Comparison of ENCODE assay signal across 26 cellular contexts in genomic region chr12:109721276-109721675, GRCh38. TPM values are rescaled to one million over a fixed set of nuclear protein-coding genes. Genes with fewer than 3 reads are reported as not detected.
DNase-seq lines count a peak whose midpoint lies in the region; ATAC-seq, FAIRE-seq and TF ChIP-seq lines count a peak whose summit lies in the region.
"Had no signal": no experiment of that assay in that cellular context is flagged by ENCODE, and none has a peak within 500 bp of the region (broad histone marks: within the 10 kb centered on the region; RNA-seq: fewer than 3 reads in every experiment).

No MANE protein-coding gene starts in this region.

- H3K27me3 ChIP-seq in cardiac muscle cell = no peaks in the 10 kb centered on the region
- H3K27me3 ChIP-seq in small intestine (ENCODE audit: control insufficient read depth in 2 of 2, insufficient read depth in 2 of 2, low read length in 2 of 2) = peaks cover 0 to 4% of the 10 kb centered on the region in 2 donors

- 31 to 67% (median 43%) methylated on average over 10 of the region's 10 CpGs for WGBS in small intestine, 3 donors

- H3K36me3 ChIP-seq in cardiac muscle cell (no peaks in the 10 kb centered on the region), small intestine (ENCODE audit: control insufficient read depth in 2 of 2, insufficient read depth in 2 of 2, low read length in 2 of 2) (no peaks in the 10 kb centered on the region)
- H3K36me3 ChIP-seq: transverse colon had no signal

- no peak for FAIRE-seq in small intestine (lab: Jason Lieb, UNC)

- ATAC-seq in HG03442 (IDR thresholded peaks at IDR 0.05; ENCODE audit: unreplicated experiment) = no peak

- DNase-seq in NCI-H2171 treated with DMSO at 0.1 percent for 48 hours (lab: John Stamatoyannopoulos, UW) (peak; percentile 50), cardiac muscle cell (ENCODE audit: low read depth in 1 of 2, low spot score in 1 of 2) (no peak), medulla oblongata (ENCODE audit: extremely low spot score) (peak; percentile 70), small intestine (peak; percentile 77), erythroblast (lab: John Stamatoyannopoulos, UW) (no peak), DMS53 treated with DMSO at 0.1 percent for 48 hours (lab: John Stamatoyannopoulos, UW; ENCODE audit: unreplicated experiment) (no peak)
- no peak for DNase-seq in stimulated activated CD4-positive, alpha-beta T cell treated with anti-CD3 and anti-CD28 coated beads, Interleukin-2, amount 100 ng/mL, for 48 hours
- DNase-seq: activated gamma-delta T cell; activated T-cell treated with anti-CD3 and anti-CD28 coated beads for 4 hours; amniotic stem cell; CD4-positive, alpha-beta memory T cell; central memory CD4-positive, alpha-beta T cell; foreskin melanocyte; H7; KG1; NCI-H1694; NCI-H82; occipital lobe; PC-9; stimulated activated CD4-positive, alpha-beta T cell treated with anti-CD3 and anti-CD28 coated beads, Interleukin-1b, Interleukin-23, amount 100 ng/mL, for 48 hours; stimulated activated naive CD4-positive, alpha-beta T cell; T-helper 2 cell; transverse colon; WERI-Rb-1 had no signal

- TF ChIP-seq POLR2A in erythroblast (IDR thresholded peaks at IDR 0.05; ENCODE audit: low read length) = no peak

- H3K4me1 ChIP-seq in cardiac muscle cell (ENCODE audit: low read depth) (peaks cover 60% of the 10 kb centered on the region), small intestine (ENCODE audit: control insufficient read depth in 2 of 2, insufficient read depth in 1 of 2, low read depth in 1 of 2, low read length in 1 of 2) (peaks cover 0 to 4% of the 10 kb centered on the region in 2 donors)

- no peak for TF ChIP-seq CTCF in cardiac muscle cell (IDR thresholded peaks at IDR 0.05; ENCODE audit: low read depth, low read length)

- peak overlapping the region; percentile 74 for H3K27ac ChIP-seq in cardiac muscle cell
- peak overlapping the region in 1 of 2 donors; percentile 59 for H3K27ac ChIP-seq in small intestine (ENCODE audit: low read depth in 1 of 2, low read length in 1 of 2)
- H3K27ac ChIP-seq: PC-9, SK-N-MC, WERI-Rb-1 had no signal

- no peak overlapping the region for H3K4me3 ChIP-seq in cardiac muscle cell
- H3K4me3 ChIP-seq in small intestine (ENCODE audit: low read depth in 1 of 2, low read length in 2 of 2) = no peak overlapping the region
- H3K4me3 ChIP-seq: PC-9, SK-N-MC, transverse colon had no signal

- H3K9me3 ChIP-seq in cardiac muscle cell (ENCODE audit: low read depth) (no peaks in the 10 kb centered on the region), small intestine (ENCODE audit: control insufficient read depth, low read depth) (no peaks in the 10 kb centered on the region)
- H3K9me3 ChIP-seq: transverse colon had no signal

RNA-seq across cellular contexts. Expression of gene FAM222A, which starts 7.7 kb away (rescaled TPM):
- total RNA-seq in cardiac muscle cell = 35.5 and 42.9 TPM in 2 replicates
- polyA plus RNA-seq in cardiac muscle cell = 25.4 and 42.1 TPM in 2 replicates
- 1 to 10 TPM; 1.6 to 7.5 (median 3.4) TPM for polyA plus RNA-seq in small intestine

Comparison
In these comparisons a context has a peak if more than half of its experiments do, and no peak if none do; other contexts are left out.
1. DNase-seq: peak in NCI-H2171 treated with DMSO at 0.1 percent for 48 hours (single experiment), medulla oblongata (single experiment) and small intestine (single experiment); none in cardiac muscle cell (0 of 2), erythroblast (0 of 2), stimulated activated CD4-positive, alpha-beta T cell treated with anti-CD3 and anti-CD28 coated beads, Interleukin-2, amount 100 ng/mL, for 48 hours (0 of 2) and DMS53 treated with DMSO at 0.1 percent for 48 hours (single experiment).